Comparison of ENCODE assay signal across 1 cellular context in genomic region chr19:39502640-39503417, GRCh38.
TF ChIP-seq lines count a peak whose summit lies in the region.

No MANE protein-coding gene starts in this region.

TF ChIP-seq in HepG2, 621 proteins besides CTCF, POLR2A, EP300 and RAD21 (continued from another document and continues in another):
- TF ChIP-seq, protein P1, sequence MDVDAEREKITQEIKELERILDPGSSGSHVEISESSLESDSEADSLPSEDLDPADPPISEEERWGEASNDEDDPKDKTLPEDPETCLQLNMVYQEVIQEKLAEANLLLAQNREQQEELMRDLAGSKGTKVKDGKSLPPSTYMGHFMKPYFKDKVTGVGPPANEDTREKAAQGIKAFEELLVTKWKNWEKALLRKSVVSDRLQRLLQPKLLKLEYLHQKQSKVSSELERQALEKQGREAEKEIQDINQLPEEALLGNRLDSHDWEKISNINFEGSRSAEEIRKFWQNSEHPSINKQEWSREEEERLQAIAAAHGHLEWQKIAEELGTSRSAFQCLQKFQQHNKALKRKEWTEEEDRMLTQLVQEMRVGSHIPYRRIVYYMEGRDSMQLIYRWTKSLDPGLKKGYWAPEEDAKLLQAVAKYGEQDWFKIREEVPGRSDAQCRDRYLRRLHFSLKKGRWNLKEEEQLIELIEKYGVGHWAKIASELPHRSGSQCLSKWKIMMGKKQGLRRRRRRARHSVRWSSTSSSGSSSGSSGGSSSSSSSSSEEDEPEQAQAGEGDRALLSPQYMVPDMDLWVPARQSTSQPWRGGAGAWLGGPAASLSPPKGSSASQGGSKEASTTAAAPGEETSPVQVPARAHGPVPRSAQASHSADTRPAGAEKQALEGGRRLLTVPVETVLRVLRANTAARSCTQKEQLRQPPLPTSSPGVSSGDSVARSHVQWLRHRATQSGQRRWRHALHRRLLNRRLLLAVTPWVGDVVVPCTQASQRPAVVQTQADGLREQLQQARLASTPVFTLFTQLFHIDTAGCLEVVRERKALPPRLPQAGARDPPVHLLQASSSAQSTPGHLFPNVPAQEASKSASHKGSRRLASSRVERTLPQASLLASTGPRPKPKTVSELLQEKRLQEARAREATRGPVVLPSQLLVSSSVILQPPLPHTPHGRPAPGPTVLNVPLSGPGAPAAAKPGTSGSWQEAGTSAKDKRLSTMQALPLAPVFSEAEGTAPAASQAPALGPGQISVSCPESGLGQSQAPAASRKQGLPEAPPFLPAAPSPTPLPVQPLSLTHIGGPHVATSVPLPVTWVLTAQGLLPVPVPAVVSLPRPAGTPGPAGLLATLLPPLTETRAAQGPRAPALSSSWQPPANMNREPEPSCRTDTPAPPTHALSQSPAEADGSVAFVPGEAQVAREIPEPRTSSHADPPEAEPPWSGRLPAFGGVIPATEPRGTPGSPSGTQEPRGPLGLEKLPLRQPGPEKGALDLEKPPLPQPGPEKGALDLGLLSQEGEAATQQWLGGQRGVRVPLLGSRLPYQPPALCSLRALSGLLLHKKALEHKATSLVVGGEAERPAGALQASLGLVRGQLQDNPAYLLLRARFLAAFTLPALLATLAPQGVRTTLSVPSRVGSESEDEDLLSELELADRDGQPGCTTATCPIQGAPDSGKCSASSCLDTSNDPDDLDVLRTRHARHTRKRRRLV (CRISPR knock-in tag; IDR thresholded peaks at IDR 0.05), result 0 out of 2 replicates have a peak, but pooled peaks have one; percentile 49
- TF ChIP-seq ZNF605 (CRISPR knock-in tag; IDR thresholded peaks at IDR 0.05) (peak; percentile 98), ZNF576 (CRISPR knock-in tag; IDR thresholded peaks at IDR 0.05) (peak; percentile 94; the same call in 1 of the 2 replicates), XBP1 (CRISPR knock-in tag; IDR thresholded peaks at IDR 0.05) (no peak; the same call in 1 of the 2 replicates), ZNF124 (CRISPR knock-in tag; IDR thresholded peaks at IDR 0.05) (peak; percentile 38; the same call in 1 of the 2 replicates), THAP8 (CRISPR knock-in tag; IDR thresholded peaks at IDR 0.05; ENCODE audit: borderline replicate concordance) (no peak), ZNF101 (CRISPR knock-in tag; IDR thresholded peaks at IDR 0.05; ENCODE audit: borderline replicate concordance, low read depth) (peak; percentile 96), ZNF318 (CRISPR knock-in tag; IDR thresholded peaks at IDR 0.05) (peak; percentile 96), TFDP1 (CRISPR knock-in tag; IDR thresholded peaks at IDR 0.05; ENCODE audit: borderline replicate concordance) (peak; percentile 98), ATF7-NPFF (CRISPR knock-in tag; IDR thresholded peaks at IDR 0.05; ENCODE audit: low read depth) (peak; percentile 100), UBTF (CRISPR knock-in tag; IDR thresholded peaks at IDR 0.05) (no peak), ZNF75D (CRISPR knock-in tag; IDR thresholded peaks at IDR 0.05; ENCODE audit: borderline replicate concordance) (peak; percentile 77; the same call in 1 of the 2 replicates), GABPB1 (CRISPR knock-in tag; IDR thresholded peaks at IDR 0.05) (peak; percentile 71; the same call in 1 of the 2 replicates), THAP9 (CRISPR knock-in tag; IDR thresholded peaks at IDR 0.05; ENCODE audit: borderline replicate concordance) (peak; percentile 53; the same call in 1 of the 2 replicates), GATA4 (IDR thresholded peaks at IDR 0.05; ENCODE audit: borderline replicate concordance, low read depth) (no peak), SRSF1 (optimal IDR thresholded peaks at IDR 0.05; ENCODE audit: low read depth, low read length) (no peak), EEA1 (CRISPR knock-in tag; IDR thresholded peaks at IDR 0.05; ENCODE audit: borderline replicate concordance) (peak; percentile 95), HIC2 (CRISPR knock-in tag; IDR thresholded peaks at IDR 0.05; ENCODE audit: low read depth) (peak; percentile 67; the same call in 1 of the 2 replicates), NFRKB (IDR thresholded peaks at IDR 0.05) (no peak), TAF15 (IDR thresholded peaks at IDR 0.05; ENCODE audit: low read depth, low read length, poor library complexity, severe bottlenecking) (no peak)
- TF ChIP-seq, protein P2, sequence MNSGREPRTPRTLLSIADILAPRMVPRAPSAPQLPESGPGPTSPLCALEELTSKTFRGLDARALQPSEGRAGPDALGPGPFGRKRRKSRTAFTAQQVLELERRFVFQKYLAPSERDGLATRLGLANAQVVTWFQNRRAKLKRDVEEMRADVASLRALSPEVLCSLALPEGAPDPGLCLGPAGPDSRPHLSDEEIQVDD (CRISPR knock-in tag; IDR thresholded peaks at IDR 0.05; ENCODE audit: borderline replicate concordance), result peak; percentile 100; the same call in 1 of the 2 replicates
- TF ChIP-seq, protein P3, sequence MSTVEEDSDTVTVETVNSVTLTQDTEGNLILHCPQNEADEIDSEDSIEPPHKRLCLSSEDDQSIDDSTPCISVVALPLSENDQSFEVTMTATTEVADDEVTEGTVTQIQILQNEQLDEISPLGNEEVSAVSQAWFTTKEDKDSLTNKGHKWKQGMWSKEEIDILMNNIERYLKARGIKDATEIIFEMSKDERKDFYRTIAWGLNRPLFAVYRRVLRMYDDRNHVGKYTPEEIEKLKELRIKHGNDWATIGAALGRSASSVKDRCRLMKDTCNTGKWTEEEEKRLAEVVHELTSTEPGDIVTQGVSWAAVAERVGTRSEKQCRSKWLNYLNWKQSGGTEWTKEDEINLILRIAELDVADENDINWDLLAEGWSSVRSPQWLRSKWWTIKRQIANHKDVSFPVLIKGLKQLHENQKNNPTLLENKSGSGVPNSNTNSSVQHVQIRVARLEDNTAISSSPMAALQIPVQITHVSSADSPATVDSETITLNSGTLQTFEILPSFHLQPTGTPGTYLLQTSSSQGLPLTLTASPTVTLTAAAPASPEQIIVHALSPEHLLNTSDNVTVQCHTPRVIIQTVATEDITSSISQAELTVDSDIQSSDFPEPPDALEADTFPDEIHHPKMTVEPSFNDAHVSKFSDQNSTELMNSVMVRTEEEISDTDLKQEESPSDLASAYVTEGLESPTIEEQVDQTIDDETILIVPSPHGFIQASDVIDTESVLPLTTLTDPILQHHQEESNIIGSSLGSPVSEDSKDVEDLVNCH (CRISPR knock-in tag; IDR thresholded peaks at IDR 0.05), result 0 out of 2 replicates have a peak, but pooled peaks have one; percentile 55
